ENCODE assay signal across 33 cellular contexts in the genomic region with DNA sequence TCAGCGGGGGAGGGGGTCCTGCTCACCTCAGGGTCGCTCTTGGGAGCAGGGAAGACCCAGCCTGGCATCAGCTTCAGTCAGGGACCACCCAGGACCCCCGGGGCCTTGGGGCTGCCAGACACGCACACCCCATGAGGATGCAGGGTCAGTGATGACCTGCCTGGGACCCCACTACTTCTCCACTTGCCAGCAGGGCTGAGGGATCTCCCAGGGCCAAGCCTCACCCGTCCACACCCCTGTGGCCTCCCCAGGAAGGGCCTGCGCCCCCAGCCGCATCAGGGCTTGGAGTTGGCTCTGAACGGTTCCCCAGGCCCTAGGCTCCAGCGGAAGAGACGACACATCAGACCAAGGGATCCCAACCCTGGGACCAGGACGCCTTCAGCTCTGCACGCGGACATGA.
"Had no signal": no experiment of that assay in that cellular context is flagged by ENCODE, and none has a peak within 500 bp of the region (broad histone marks: within the 10 kb centered on the region; RNA-seq: fewer than 3 reads in every experiment).

No MANE protein-coding gene starts in this region.

- H3K4me1 ChIP-seq: adrenal gland, body of pancreas, breast epithelium had no signal

- H3K4me1 Mint-ChIP-seq: activated B cell treated with CpG ODN at 0.5 μM for 24 hours; activated CD4-positive, alpha-beta T cell treated with anti-CD3 and anti-CD28 coated beads, Interleukin-2, amount 10 ng/mL, durations not matched to agents 24 days and 14 days; activated T-helper 17 cell treated with anti-CD3 and anti-CD28 coated beads, Interleukin-2, amount 50 U/mL, for 72 hours had no signal

- H3K9me3 Mint-ChIP-seq: activated B cell treated with CpG ODN at 0.5 μM for 24 hours; activated CD4-positive, alpha-beta memory T cell treated with anti-CD3 and anti-CD28 coated beads for 36 hours; activated CD4-positive, alpha-beta T cell treated with anti-CD3 and anti-CD28 coated beads, Interleukin-2, amount 10 ng/mL, durations not matched to agents 24 days and 14 days; activated CD8-positive, alpha-beta T cell treated with anti-CD3 and anti-CD28 coated beads for 36 hours; activated naive CD4-positive, alpha-beta T cell treated with anti-CD3 and anti-CD28 coated beads for 36 hours; activated naive CD4-positive, alpha-beta T cell treated with anti-CD3 and anti-CD28 coated beads, Interleukin-2, amount 50 U/mL, for 72 hours; activated naive CD8-positive, alpha-beta T cell treated with anti-CD3 and anti-CD28 coated beads for 36 hours; activated T-cell treated with anti-CD3 and anti-CD28 coated beads, Interleukin-2, amount 50 U/mL, for 4 hours; activated T-cell treated with anti-CD3 and anti-CD28 coated beads, Interleukin-2, amount 50 U/mL, for 72 hours; activated T-helper 1 cell treated with anti-CD3 and anti-CD28 coated beads, Interleukin-12 subunit alpha, Interleukin-12 subunit beta, Interleukin-2, Interleukin-4 antibody, amounts not matched to agents 30 ng/mL and 10 ng/mL and 1 ng/mL, durations not matched to agents 14 hours and 24 hours and 36 hours; activated T-helper 17 cell treated with anti-CD3 and anti-CD28 coated beads, Interleukin-2, amount 50 U/mL, for 72 hours; T-helper 1 cell treated with Interleukin-12 subunit alpha and Interleukin-12 subunit beta and Interleukin-4 antibody, amounts not matched to agents 30 μg/mL and 1 μg/mL, for 36 hours; T-helper 2 cell treated with Interferon-gamma antibody and Interleukin-4, amounts not matched to agents 5 μg/mL and 100 μg/mL, for 36 hours had no signal

- ATAC-seq: activated CD8-positive, alpha-beta T cell treated with anti-CD3 and anti-CD28 coated beads for 36 hours; activated naive CD4-positive, alpha-beta T cell treated with anti-CD3 and anti-CD28 coated beads, Interleukin-2, amount 50 U/mL, for 72 hours; activated T-cell treated with anti-CD3 and anti-CD28 coated beads, Interleukin-2, amount 50 U/mL, for 4 hours; activated T-cell treated with anti-CD3 and anti-CD28 coated beads, Interleukin-2, amount 50 U/mL, for 72 hours; activated T-helper 17 cell treated with anti-CD3 and anti-CD28 coated beads, Interleukin-2, amount 50 U/mL, for 72 hours had no signal

- H3K36me3 ChIP-seq: brain microvascular endothelial cell had no signal

- H3K36me3 Mint-ChIP-seq: activated naive CD4-positive, alpha-beta T cell treated with anti-CD3 and anti-CD28 coated beads, Interleukin-2, amount 50 U/mL, for 72 hours had no signal

- H3K4me3 ChIP-seq: adrenal gland, body of pancreas, breast epithelium had no signal

- H3K4me3 Mint-ChIP-seq: activated B cell treated with CpG ODN at 0.5 μM for 24 hours; activated CD4-positive, alpha-beta memory T cell treated with anti-CD3 and anti-CD28 coated beads for 36 hours; activated CD4-positive, alpha-beta T cell treated with anti-CD3 and anti-CD28 coated beads, Interleukin-2, amount 10 ng/mL, durations not matched to agents 24 days and 14 days; activated CD8-positive, alpha-beta T cell treated with anti-CD3 and anti-CD28 coated beads for 36 hours; activated naive CD4-positive, alpha-beta T cell treated with anti-CD3 and anti-CD28 coated beads for 36 hours; activated naive CD8-positive, alpha-beta T cell treated with anti-CD3 and anti-CD28 coated beads for 36 hours; activated T-cell treated with anti-CD3 and anti-CD28 coated beads, Interleukin-2, amount 50 U/mL, for 4 hours; activated T-cell treated with anti-CD3 and anti-CD28 coated beads, Interleukin-2, amount 50 U/mL, for 72 hours; activated T-helper 1 cell treated with anti-CD3 and anti-CD28 coated beads, Interleukin-12 subunit alpha, Interleukin-12 subunit beta, Interleukin-2, Interleukin-4 antibody, amounts not matched to agents 30 ng/mL and 10 ng/mL and 1 ng/mL, durations not matched to agents 14 hours and 24 hours and 36 hours; activated T-helper 17 cell treated with anti-CD3 and anti-CD28 coated beads, Interleukin-2, amount 50 U/mL, for 72 hours; T-helper 1 cell treated with Interleukin-12 subunit alpha and Interleukin-12 subunit beta and Interleukin-4 antibody, amounts not matched to agents 30 μg/mL and 1 μg/mL, for 36 hours; T-helper 2 cell treated with Interferon-gamma antibody and Interleukin-4, amounts not matched to agents 5 μg/mL and 100 μg/mL, for 36 hours had no signal

- H3K9me3 ChIP-seq: adrenal gland, body of pancreas, breast epithelium had no signal

- H3K27ac ChIP-seq: adrenal gland, body of pancreas, brain microvascular endothelial cell, breast epithelium, VCaP had no signal

- H3K27me3 ChIP-seq: adrenal gland, body of pancreas, brain microvascular endothelial cell, breast epithelium had no signal

- DNase-seq: activated B cell treated with CpG ODN at 0.5 μM for 24 hours; activated CD4-positive, alpha-beta memory T cell treated with anti-CD3 and anti-CD28 coated beads for 36 hours; activated CD4-positive, alpha-beta T cell treated with anti-CD3 and anti-CD28 coated beads for 4 hours; activated CD4-positive, alpha-beta T cell treated with anti-CD3 and anti-CD28 coated beads, Interleukin-2, amount 10 ng/mL, durations not matched to agents 24 days and 14 days; activated CD4-positive, alpha-beta T cell treated with anti-CD3 and anti-CD28 coated beads, Interleukin-2, amount 50 U/mL, for 1 hour; activated CD4-positive, alpha-beta T cell treated with anti-CD3 and anti-CD28 coated beads, Interleukin-2, amount 50 U/mL, for 4 hours; activated CD4-positive, CD25-positive, alpha-beta regulatory T cell treated with anti-CD3 and anti-CD28 coated beads, Interleukin-2, amount 50 U/mL, for 72 hours; activated CD8-positive, alpha-beta memory T cell treated with anti-CD3 and anti-CD28 coated beads, Interleukin-2, amount 50 U/mL, for 4 hours; activated CD8-positive, alpha-beta T cell treated with anti-CD3 and anti-CD28 coated beads for 36 hours; activated effector memory CD4-positive, alpha-beta T cell treated with anti-CD3 and anti-CD28 coated beads, Interleukin-2, amount 50 U/mL, for 16 hours; activated gamma-delta T cell treated with Interleukin-2 at 50 U/mL for 16 hours; activated naive CD4-positive, alpha-beta T cell; activated naive CD4-positive, alpha-beta T cell treated with anti-CD3 and anti-CD28 coated beads for 36 hours; activated naive CD4-positive, alpha-beta T cell treated with anti-CD3 and anti-CD28 coated beads, Interleukin-2, amount 50 U/mL, for 16 hours; activated naive CD8-positive, alpha-beta T cell treated with anti-CD3 and anti-CD28 coated beads for 36 hours; activated T-cell treated with anti-CD3 and anti-CD28 coated beads, Interleukin-2, amount 50 U/mL, for 4 hours; activated T-cell treated with anti-CD3 and anti-CD28 coated beads, Interleukin-2, amount 50 U/mL, for 72 hours; adrenal gland; amniotic stem cell; aorta; body of pancreas; brain microvascular endothelial cell; central memory CD4-positive, alpha-beta T cell; T-helper 1 cell; T-helper 2 cell; T-helper 9 cell had no signal

- H3K27ac Mint-ChIP-seq: activated B cell treated with CpG ODN at 0.5 μM for 24 hours; activated CD4-positive, alpha-beta memory T cell treated with anti-CD3 and anti-CD28 coated beads for 36 hours; activated CD4-positive, alpha-beta T cell treated with anti-CD3 and anti-CD28 coated beads, Interleukin-2, amount 10 ng/mL, durations not matched to agents 24 days and 14 days; activated CD8-positive, alpha-beta T cell treated with anti-CD3 and anti-CD28 coated beads for 36 hours; activated naive CD4-positive, alpha-beta T cell treated with anti-CD3 and anti-CD28 coated beads for 36 hours; activated naive CD4-positive, alpha-beta T cell treated with anti-CD3 and anti-CD28 coated beads, Interleukin-2, amount 50 U/mL, for 72 hours; activated naive CD8-positive, alpha-beta T cell treated with anti-CD3 and anti-CD28 coated beads for 36 hours; activated T-cell treated with anti-CD3 and anti-CD28 coated beads, Interleukin-2, amount 50 U/mL, for 72 hours; activated T-helper 1 cell treated with anti-CD3 and anti-CD28 coated beads, Interleukin-12 subunit alpha, Interleukin-12 subunit beta, Interleukin-2, Interleukin-4 antibody, amounts not matched to agents 30 ng/mL and 10 ng/mL and 1 ng/mL, durations not matched to agents 14 hours and 24 hours and 36 hours; activated T-helper 17 cell treated with anti-CD3 and anti-CD28 coated beads, Interleukin-2, amount 50 U/mL, for 72 hours; T-helper 1 cell treated with Interleukin-12 subunit alpha and Interleukin-12 subunit beta and Interleukin-4 antibody, amounts not matched to agents 30 μg/mL and 1 μg/mL, for 36 hours; T-helper 2 cell treated with Interferon-gamma antibody and Interleukin-4, amounts not matched to agents 5 μg/mL and 100 μg/mL, for 36 hours had no signal

- H3K27me3 Mint-ChIP-seq: activated B cell treated with CpG ODN at 0.5 μM for 24 hours; activated CD4-positive, alpha-beta memory T cell treated with anti-CD3 and anti-CD28 coated beads for 36 hours; activated CD4-positive, alpha-beta T cell treated with anti-CD3 and anti-CD28 coated beads, Interleukin-2, amount 10 ng/mL, durations not matched to agents 24 days and 14 days; activated CD8-positive, alpha-beta T cell treated with anti-CD3 and anti-CD28 coated beads for 36 hours; activated naive CD8-positive, alpha-beta T cell treated with anti-CD3 and anti-CD28 coated beads for 36 hours; activated T-helper 17 cell treated with anti-CD3 and anti-CD28 coated beads, Interleukin-2, amount 50 U/mL, for 72 hours had no signal
